ENCODE assay signal across 1 cellular context in the genomic region with DNA sequence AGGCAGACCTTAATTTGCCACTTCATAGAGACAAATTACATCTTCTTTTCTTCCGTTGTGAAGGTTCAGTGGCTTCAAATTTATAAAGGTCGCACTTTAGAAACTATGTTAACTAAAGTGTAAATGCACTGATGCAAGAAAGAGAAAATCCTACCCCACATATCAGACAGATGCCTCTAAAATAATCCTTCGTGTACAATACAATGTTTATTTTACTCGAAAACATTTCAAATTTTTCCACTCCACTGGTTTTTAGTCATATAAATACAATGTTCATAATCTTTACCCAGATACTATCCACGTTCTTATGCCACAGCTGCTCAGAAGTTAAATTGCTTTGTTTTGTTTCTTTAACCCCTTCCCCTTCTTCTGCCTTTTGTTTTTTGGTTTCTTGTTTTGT.
TF ChIP-seq lines count a peak whose summit lies in the region.

No MANE protein-coding gene starts in this region.

TF ChIP-seq in IMR-90, 13 proteins besides CTCF, POLR2A, EP300 and RAD21:
- TF ChIP-seq RFX5 (IDR thresholded peaks at IDR 0.05; ENCODE audit: low read depth, low read length) (0 out of 2 replicates have a peak, but pooled peaks have one; percentile 29), FOS (IDR thresholded peaks at IDR 0.05; ENCODE audit: low read depth, low read length) (no peak), CEBPB (IDR thresholded peaks at IDR 0.05; ENCODE audit: low read depth, low read length) (peak; percentile 52)
